In the genomic region with DNA sequence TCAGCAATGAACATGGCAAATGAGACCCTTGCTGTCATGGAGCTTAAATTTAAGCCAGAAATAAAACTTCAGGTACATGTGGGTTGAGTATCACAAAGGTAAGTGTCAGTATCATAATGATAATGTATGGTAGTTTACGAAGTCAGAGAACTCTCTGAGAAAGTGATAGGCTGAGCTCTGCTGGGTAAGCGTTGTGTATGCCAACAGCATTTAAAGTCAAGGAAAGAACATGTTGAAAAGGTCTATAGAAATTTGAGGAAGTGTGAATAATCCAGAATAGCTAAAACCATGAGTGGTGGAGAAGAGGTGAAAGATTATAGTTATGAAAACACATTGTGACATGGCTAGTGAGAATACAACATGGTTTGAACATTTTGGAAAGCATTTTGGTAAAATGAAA, we compare ENCODE assay signal across 1 cellular context.
A peak's percentile ranks its signal among the peaks of the same experiment; 100 is the strongest.
TF ChIP-seq lines count a peak whose summit lies in the region.

No MANE protein-coding gene starts in this region.

TF ChIP-seq in GM12878, 131 proteins besides CTCF, POLR2A, EP300 and RAD21 (continued from another document and continues in another):
- TF ChIP-seq SPI1 (IDR thresholded peaks at IDR 0.05; ENCODE audit: borderline replicate concordance, insufficient read depth, low read depth, low read length) (peak; percentile 92), MXI1 (IDR thresholded peaks at IDR 0.05; ENCODE audit: low read depth, low read length) (peak; percentile 64; the same call in 1 of the 2 replicates), RAD51 (IDR thresholded peaks at IDR 0.05) (peak; percentile 24; the same call in 1 of the 2 replicates), SREBF2 (IDR thresholded peaks at IDR 0.05; ENCODE audit: low read length) (no peak), STAT3 (IDR thresholded peaks at IDR 0.05; ENCODE audit: low read depth, low read length) (no peak), BMI1 (IDR thresholded peaks at IDR 0.05; ENCODE audit: borderline replicate concordance) (peak; percentile 32; the same call in 1 of the 2 replicates), NR2F1 (conservative IDR thresholded peaks at IDR 0.05) (0 out of 2 replicates have a peak, but pooled peaks have one; percentile 15), CBX3 (IDR thresholded peaks at IDR 0.05; ENCODE audit: borderline replicate concordance, low read depth) (no peak), SUPT20H (IDR thresholded peaks at IDR 0.05; ENCODE audit: borderline replicate concordance, control insufficient read depth, low read depth, low read length) (no peak), RBBP5 (conservative IDR thresholded peaks at IDR 0.05) (no peak), JUND (IDR thresholded peaks at IDR 0.05; ENCODE audit: low read depth, low read length) (no peak), ESRRA (IDR thresholded peaks at IDR 0.05; ENCODE audit: low read length) (no peak), CBX5 (IDR thresholded peaks at IDR 0.05; ENCODE audit: low read depth) (no peak), TCF12 (IDR thresholded peaks at IDR 0.05; ENCODE audit: low read depth, low read length) (no peak), HDAC6 (IDR thresholded peaks at IDR 0.05; ENCODE audit: unreplicated experiment) (no peak), PAX8 (IDR thresholded peaks at IDR 0.05) (no peak), DPF2 (IDR thresholded peaks at IDR 0.05) (peak; percentile 59), YY1 (IDR thresholded peaks at IDR 0.05; ENCODE audit: low read depth, low read length) (no peak), IKZF1 (conservative IDR thresholded peaks at IDR 0.05) (peak; percentile 51; the same call in 1 of the 2 replicates), ZNF217 (IDR thresholded peaks at IDR 0.05) (peak; percentile 55; the same call in 1 of the 2 replicates), EZH2 (IDR thresholded peaks at IDR 0.05; ENCODE audit: borderline replicate concordance, control insufficient read depth, low read depth, low read length) (no peak), BACH1 (IDR thresholded peaks at IDR 0.05; ENCODE audit: borderline replicate concordance) (no peak), SMAD5 (IDR thresholded peaks at IDR 0.05; ENCODE audit: low read depth) (no peak), MYC (IDR thresholded peaks at IDR 0.05; ENCODE audit: insufficient read depth, insufficient read length, insufficient replicate concordance, low read length, severe bottlenecking) (no peak), ZNF274 (IDR thresholded peaks at IDR 0.05; ENCODE audit: insufficient read depth, insufficient read length) (no peak), CHD1 (IDR thresholded peaks at IDR 0.05; ENCODE audit: low read depth, low read length) (no peak), BRCA1 (IDR thresholded peaks at IDR 0.05; ENCODE audit: low read depth, low read length) (no peak), FOXK2 (IDR thresholded peaks at IDR 0.05) (no peak), KAT2A (conservative IDR thresholded peaks at IDR 0.05; ENCODE audit: control insufficient read depth, low read depth, low read length) (no peak), RFX5 (IDR thresholded peaks at IDR 0.05; ENCODE audit: low read depth, low read length) (no peak), HCFC1 (IDR thresholded peaks at IDR 0.05; ENCODE audit: low read length) (no peak)
- TF ChIP-seq, protein P1, sequence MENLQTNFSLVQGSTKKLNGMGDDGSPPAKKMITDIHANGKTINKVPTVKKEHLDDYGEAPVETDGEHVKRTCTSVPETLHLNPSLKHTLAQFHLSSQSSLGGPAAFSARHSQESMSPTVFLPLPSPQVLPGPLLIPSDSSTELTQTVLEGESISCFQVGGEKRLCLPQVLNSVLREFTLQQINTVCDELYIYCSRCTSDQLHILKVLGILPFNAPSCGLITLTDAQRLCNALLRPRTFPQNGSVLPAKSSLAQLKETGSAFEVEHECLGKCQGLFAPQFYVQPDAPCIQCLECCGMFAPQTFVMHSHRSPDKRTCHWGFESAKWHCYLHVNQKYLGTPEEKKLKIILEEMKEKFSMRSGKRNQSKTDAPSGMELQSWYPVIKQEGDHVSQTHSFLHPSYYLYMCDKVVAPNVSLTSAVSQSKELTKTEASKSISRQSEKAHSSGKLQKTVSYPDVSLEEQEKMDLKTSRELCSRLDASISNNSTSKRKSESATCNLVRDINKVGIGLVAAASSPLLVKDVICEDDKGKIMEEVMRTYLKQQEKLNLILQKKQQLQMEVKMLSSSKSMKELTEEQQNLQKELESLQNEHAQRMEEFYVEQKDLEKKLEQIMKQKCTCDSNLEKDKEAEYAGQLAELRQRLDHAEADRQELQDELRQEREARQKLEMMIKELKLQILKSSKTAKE (IDR thresholded peaks at IDR 0.05; ENCODE audit: low read depth, poor library complexity, severe bottlenecking): no peak
- TF ChIP-seq, protein P2, sequence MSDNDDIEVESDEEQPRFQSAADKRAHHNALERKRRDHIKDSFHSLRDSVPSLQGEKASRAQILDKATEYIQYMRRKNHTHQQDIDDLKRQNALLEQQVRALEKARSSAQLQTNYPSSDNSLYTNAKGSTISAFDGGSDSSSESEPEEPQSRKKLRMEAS (IDR thresholded peaks at IDR 0.05; ENCODE audit: low read depth, low read length): no peak
- TF ChIP-seq, protein P3, sequence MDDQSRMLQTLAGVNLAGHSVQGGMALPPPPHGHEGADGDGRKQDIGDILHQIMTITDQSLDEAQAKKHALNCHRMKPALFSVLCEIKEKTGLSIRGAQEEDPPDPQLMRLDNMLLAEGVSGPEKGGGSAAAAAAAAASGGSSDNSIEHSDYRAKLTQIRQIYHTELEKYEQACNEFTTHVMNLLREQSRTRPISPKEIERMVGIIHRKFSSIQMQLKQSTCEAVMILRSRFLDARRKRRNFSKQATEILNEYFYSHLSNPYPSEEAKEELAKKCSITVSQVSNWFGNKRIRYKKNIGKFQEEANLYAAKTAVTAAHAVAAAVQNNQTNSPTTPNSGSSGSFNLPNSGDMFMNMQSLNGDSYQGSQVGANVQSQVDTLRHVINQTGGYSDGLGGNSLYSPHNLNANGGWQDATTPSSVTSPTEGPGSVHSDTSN (IDR thresholded peaks at IDR 0.05; ENCODE audit: insufficient replicate concordance, low read depth, low read length): no peak
- TF ChIP-seq, protein P4, sequence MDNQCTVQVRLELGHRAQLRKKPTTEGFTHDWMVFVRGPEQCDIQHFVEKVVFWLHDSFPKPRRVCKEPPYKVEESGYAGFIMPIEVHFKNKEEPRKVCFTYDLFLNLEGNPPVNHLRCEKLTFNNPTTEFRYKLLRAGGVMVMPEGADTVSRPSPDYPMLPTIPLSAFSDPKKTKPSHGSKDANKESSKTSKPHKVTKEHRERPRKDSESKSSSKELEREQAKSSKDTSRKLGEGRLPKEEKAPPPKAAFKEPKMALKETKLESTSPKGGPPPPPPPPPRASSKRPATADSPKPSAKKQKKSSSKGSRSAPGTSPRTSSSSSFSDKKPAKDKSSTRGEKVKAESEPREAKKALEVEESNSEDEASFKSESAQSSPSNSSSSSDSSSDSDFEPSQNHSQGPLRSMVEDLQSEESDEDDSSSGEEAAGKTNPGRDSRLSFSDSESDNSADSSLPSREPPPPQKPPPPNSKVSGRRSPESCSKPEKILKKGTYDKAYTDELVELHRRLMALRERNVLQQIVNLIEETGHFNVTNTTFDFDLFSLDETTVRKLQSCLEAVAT (IDR thresholded peaks at IDR 0.05): no peak
- TF ChIP-seq, protein P5, sequence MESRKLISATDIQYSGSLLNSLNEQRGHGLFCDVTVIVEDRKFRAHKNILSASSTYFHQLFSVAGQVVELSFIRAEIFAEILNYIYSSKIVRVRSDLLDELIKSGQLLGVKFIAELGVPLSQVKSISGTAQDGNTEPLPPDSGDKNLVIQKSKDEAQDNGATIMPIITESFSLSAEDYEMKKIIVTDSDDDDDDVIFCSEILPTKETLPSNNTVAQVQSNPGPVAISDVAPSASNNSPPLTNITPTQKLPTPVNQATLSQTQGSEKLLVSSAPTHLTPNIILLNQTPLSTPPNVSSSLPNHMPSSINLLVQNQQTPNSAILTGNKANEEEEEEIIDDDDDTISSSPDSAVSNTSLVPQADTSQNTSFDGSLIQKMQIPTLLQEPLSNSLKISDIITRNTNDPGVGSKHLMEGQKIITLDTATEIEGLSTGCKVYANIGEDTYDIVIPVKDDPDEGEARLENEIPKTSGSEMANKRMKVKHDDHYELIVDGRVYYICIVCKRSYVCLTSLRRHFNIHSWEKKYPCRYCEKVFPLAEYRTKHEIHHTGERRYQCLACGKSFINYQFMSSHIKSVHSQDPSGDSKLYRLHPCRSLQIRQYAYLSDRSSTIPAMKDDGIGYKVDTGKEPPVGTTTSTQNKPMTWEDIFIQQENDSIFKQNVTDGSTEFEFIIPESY (IDR thresholded peaks at IDR 0.05): no peak
- TF ChIP-seq, protein P6, sequence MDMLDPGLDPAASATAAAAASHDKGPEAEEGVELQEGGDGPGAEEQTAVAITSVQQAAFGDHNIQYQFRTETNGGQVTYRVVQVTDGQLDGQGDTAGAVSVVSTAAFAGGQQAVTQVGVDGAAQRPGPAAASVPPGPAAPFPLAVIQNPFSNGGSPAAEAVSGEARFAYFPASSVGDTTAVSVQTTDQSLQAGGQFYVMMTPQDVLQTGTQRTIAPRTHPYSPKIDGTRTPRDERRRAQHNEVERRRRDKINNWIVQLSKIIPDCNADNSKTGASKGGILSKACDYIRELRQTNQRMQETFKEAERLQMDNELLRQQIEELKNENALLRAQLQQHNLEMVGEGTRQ (IDR thresholded peaks at IDR 0.05; ENCODE audit: borderline replicate concordance, low read depth, low read length): no peak
- TF ChIP-seq, protein P7, sequence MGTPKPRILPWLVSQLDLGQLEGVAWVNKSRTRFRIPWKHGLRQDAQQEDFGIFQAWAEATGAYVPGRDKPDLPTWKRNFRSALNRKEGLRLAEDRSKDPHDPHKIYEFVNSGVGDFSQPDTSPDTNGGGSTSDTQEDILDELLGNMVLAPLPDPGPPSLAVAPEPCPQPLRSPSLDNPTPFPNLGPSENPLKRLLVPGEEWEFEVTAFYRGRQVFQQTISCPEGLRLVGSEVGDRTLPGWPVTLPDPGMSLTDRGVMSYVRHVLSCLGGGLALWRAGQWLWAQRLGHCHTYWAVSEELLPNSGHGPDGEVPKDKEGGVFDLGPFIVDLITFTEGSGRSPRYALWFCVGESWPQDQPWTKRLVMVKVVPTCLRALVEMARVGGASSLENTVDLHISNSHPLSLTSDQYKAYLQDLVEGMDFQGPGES (IDR thresholded peaks at IDR 0.05): no peak
- TF ChIP-seq, protein P8, sequence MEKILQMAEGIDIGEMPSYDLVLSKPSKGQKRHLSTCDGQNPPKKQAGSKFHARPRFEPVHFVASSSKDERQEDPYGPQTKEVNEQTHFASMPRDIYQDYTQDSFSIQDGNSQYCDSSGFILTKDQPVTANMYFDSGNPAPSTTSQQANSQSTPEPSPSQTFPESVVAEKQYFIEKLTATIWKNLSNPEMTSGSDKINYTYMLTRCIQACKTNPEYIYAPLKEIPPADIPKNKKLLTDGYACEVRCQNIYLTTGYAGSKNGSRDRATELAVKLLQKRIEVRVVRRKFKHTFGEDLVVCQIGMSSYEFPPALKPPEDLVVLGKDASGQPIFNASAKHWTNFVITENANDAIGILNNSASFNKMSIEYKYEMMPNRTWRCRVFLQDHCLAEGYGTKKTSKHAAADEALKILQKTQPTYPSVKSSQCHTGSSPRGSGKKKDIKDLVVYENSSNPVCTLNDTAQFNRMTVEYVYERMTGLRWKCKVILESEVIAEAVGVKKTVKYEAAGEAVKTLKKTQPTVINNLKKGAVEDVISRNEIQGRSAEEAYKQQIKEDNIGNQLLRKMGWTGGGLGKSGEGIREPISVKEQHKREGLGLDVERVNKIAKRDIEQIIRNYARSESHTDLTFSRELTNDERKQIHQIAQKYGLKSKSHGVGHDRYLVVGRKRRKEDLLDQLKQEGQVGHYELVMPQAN (conservative IDR thresholded peaks at IDR 0.05): no peak
- TF ChIP-seq, protein P9, sequence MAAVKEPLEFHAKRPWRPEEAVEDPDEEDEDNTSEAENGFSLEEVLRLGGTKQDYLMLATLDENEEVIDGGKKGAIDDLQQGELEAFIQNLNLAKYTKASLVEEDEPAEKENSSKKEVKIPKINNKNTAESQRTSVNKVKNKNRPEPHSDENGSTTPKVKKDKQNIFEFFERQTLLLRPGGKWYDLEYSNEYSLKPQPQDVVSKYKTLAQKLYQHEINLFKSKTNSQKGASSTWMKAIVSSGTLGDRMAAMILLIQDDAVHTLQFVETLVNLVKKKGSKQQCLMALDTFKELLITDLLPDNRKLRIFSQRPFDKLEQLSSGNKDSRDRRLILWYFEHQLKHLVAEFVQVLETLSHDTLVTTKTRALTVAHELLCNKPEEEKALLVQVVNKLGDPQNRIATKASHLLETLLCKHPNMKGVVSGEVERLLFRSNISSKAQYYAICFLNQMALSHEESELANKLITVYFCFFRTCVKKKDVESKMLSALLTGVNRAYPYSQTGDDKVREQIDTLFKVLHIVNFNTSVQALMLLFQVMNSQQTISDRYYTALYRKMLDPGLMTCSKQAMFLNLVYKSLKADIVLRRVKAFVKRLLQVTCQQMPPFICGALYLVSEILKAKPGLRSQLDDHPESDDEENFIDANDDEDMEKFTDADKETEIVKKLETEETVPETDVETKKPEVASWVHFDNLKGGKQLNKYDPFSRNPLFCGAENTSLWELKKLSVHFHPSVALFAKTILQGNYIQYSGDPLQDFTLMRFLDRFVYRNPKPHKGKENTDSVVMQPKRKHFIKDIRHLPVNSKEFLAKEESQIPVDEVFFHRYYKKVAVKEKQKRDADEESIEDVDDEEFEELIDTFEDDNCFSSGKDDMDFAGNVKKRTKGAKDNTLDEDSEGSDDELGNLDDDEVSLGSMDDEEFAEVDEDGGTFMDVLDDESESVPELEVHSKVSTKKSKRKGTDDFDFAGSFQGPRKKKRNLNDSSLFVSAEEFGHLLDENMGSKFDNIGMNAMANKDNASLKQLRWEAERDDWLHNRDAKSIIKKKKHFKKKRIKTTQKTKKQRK (IDR thresholded peaks at IDR 0.05; ENCODE audit: low read depth, low read length): no peak
- TF ChIP-seq, protein P10, sequence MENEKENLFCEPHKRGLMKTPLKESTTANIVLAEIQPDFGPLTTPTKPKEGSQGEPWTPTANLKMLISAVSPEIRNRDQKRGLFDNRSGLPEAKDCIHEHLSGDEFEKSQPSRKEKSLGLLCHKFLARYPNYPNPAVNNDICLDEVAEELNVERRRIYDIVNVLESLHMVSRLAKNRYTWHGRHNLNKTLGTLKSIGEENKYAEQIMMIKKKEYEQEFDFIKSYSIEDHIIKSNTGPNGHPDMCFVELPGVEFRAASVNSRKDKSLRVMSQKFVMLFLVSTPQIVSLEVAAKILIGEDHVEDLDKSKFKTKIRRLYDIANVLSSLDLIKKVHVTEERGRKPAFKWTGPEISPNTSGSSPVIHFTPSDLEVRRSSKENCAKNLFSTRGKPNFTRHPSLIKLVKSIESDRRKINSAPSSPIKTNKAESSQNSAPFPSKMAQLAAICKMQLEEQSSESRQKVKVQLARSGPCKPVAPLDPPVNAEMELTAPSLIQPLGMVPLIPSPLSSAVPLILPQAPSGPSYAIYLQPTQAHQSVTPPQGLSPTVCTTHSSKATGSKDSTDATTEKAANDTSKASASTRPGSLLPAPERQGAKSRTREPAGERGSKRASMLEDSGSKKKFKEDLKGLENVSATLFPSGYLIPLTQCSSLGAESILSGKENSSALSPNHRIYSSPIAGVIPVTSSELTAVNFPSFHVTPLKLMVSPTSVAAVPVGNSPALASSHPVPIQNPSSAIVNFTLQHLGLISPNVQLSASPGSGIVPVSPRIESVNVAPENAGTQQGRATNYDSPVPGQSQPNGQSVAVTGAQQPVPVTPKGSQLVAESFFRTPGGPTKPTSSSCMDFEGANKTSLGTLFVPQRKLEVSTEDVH (IDR thresholded peaks at IDR 0.05; ENCODE audit: low read depth, partially characterized antibody): no peak
